In the genomic region with DNA sequence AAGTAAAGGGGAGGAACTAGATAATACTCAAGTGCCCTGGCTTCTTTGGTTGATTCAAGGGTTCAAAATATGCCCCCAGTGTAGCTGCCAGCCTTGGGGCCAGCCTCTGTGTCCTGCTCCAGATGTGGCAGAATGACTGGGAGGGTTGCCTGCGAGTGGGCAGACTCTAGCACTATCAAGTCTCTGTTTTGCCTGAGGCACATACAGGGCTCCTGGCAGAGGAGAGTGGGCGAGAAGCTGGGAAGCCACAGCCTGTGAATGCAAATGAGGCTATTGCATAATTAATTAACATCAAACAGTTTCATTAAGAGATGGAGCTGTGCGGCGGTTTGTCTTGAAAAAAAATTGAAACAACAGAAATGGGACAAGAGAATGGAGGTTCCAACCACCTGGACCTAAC, we compare ENCODE assay signal across 17 cellular contexts.
"Had no signal": no experiment of that assay in that cellular context is flagged by ENCODE, and none has a peak within 500 bp of the region (broad histone marks: within the 10 kb centered on the region; RNA-seq: fewer than 3 reads in every experiment).

No MANE protein-coding gene starts in this region.

- H3K4me3 ChIP-seq: ascending aorta, heart right ventricle, left ventricle myocardium inferior, ovary, upper lobe of left lung had no signal

- DNase-seq: activated CD4-positive, alpha-beta T cell treated with anti-CD3 and anti-CD28 coated beads for 4 hours; activated CD4-positive, alpha-beta T cell treated with anti-CD3 and anti-CD28 coated beads, Interleukin-2, amount 50 U/mL, for 48 hours; activated CD4-positive, CD25-positive, alpha-beta regulatory T cell; activated gamma-delta T cell; activated naive CD4-positive, alpha-beta T cell treated with anti-CD3 and anti-CD28 coated beads, Interleukin-2, amount 50 U/mL, for 16 hours; activated naive CD8-positive, alpha-beta T cell treated with anti-CD3 and anti-CD28 coated beads, Interleukin-2, amount 50 U/mL, for 24 hours; cortex of kidney; heart right ventricle; left ventricle myocardium inferior; natural killer cell; ovary; small intestine; stimulated activated CD4-positive, alpha-beta T cell treated with anti-CD3 and anti-CD28 coated beads, Interleukin-2, amount 100 ng/mL, for 24 hours; upper lobe of left lung had no signal

- H3K27me3 ChIP-seq: ascending aorta, ovary, upper lobe of left lung had no signal

- ATAC-seq: activated naive CD8-positive, alpha-beta T cell treated with anti-CD3 and anti-CD28 coated beads, Interleukin-2, amount 50 U/mL, for 24 hours; heart right ventricle; natural killer cell; sciatic nerve; stimulated activated memory B cell treated with anti-CD40 and anti-IgM and Interleukin-4, amounts not matched to agents 10 μg/mL and 1 μg/mL and 100 μg/mL, for 72 hours had no signal

- H3K9me3 ChIP-seq: ascending aorta, heart right ventricle, left ventricle myocardium inferior, ovary, upper lobe of left lung had no signal

- H3K4me1 ChIP-seq: ascending aorta, heart right ventricle, left ventricle myocardium inferior, upper lobe of left lung had no signal

- H3K27ac ChIP-seq: ascending aorta, heart right ventricle, left ventricle myocardium inferior, ovary, upper lobe of left lung had no signal

- H3K36me3 ChIP-seq: ascending aorta, heart right ventricle, left ventricle myocardium inferior, ovary, upper lobe of left lung had no signal
